ENCODE assay signal across 19 cellular contexts in genomic region chr9:111231801-111232580, GRCh38.
"Had no signal": no experiment of that assay in that cellular context is flagged by ENCODE, and none has a peak within 500 bp of the region (broad histone marks: within the 10 kb centered on the region; RNA-seq: fewer than 3 reads in every experiment).

No MANE protein-coding gene starts in this region.

- H3K27ac ChIP-seq: coronary artery, epithelial cell of prostate, lower lobe of right lung, tibial artery had no signal

- H3K4me3 ChIP-seq: coronary artery, heart right ventricle, lower lobe of right lung, tibial artery had no signal

- H3K4me1 ChIP-seq: lower lobe of right lung, tibial artery had no signal

- ATAC-seq: activated T-cell treated with anti-CD3 and anti-CD28 coated beads, Interleukin-2, amount 50 U/mL, for 4 hours; heart right ventricle; left lobe of liver; lower lobe of right lung; naive thymus-derived CD4-positive, alpha-beta T cell; sciatic nerve; stimulated activated effector memory CD8-positive, alpha-beta T cell treated with anti-CD3 and anti-CD28 coated beads, Interleukin-12 subunit alpha, Interleukin-12 subunit beta, amount 100 ng/mL, for 72 hours; stimulated activated naive CD8-positive, alpha-beta T cell treated with anti-CD3 and anti-CD28 coated beads, Interleukin-15, amount 100 ng/mL, for 72 hours had no signal

- H3K27me3 ChIP-seq: heart right ventricle, tibial artery had no signal

- DNase-seq: activated CD4-positive, alpha-beta T cell treated with anti-CD3 and anti-CD28 coated beads, Interleukin-2, amount 50 U/mL, for 4 hours; activated CD8-positive, alpha-beta memory T cell treated with anti-CD3 and anti-CD28 coated beads, Interleukin-2, amount 50 U/mL, for 48 hours; activated naive CD4-positive, alpha-beta T cell treated with anti-CD3 and anti-CD28 coated beads, Interleukin-2, amount 10 ng/mL, durations not matched to agents 7 days and 5 days; activated T-cell treated with anti-CD3 and anti-CD28 coated beads, Interleukin-2, amount 50 U/mL, for 4 hours; amygdala; cerebellar nuclear complex; heart right ventricle; lower lobe of right lung; naive thymus-derived CD4-positive, alpha-beta T cell; posterior cingulate gyrus; small intestine; stimulated activated CD4-positive, alpha-beta T cell treated with anti-CD3 and anti-CD28 coated beads, Interleukin-2, amount 100 ng/mL, for 24 hours; stimulated activated naive CD8-positive, alpha-beta T cell treated with anti-CD3 and anti-CD28 coated beads, Interleukin-15, amount 100 ng/mL, for 72 hours; tibial artery had no signal

- H3K9me3 ChIP-seq: lower lobe of right lung had no signal

- H3K36me3 ChIP-seq: heart right ventricle, lower lobe of right lung, tibial artery had no signal
